In genomic region chrY:20740609-20741008, GRCh38 we compare ENCODE assay signal across 15 cellular contexts. TPM values are rescaled to one million over a fixed set of nuclear protein-coding genes. Genes with fewer than 3 reads are reported as not detected.
A peak's percentile ranks its signal among the peaks of the same experiment; 100 is the strongest.
DNase-seq lines count a peak whose midpoint lies in the region; ATAC-seq and TF ChIP-seq lines count a peak whose summit lies in the region.
"Had no signal": no experiment of that assay in that cellular context is flagged by ENCODE, and none has a peak within 500 bp of the region (broad histone marks: within the 10 kb centered on the region; RNA-seq: fewer than 3 reads in every experiment).

No MANE protein-coding gene starts in this region.

- DNase-seq in GM12864 (ENCODE audit: low read depth) (no peak), OCI-LY7 (ENCODE audit: low spot score) (peak; percentile 41), left ventricle myocardium superior (peak; percentile 50), NCI-H128 (lab: John Stamatoyannopoulos, UW; ENCODE audit: unreplicated experiment) (no peak), immature natural killer cell (no peak), NCI-H2196 treated with DMSO at 0.1 percent for 48 hours (lab: John Stamatoyannopoulos, UW; ENCODE audit: unreplicated experiment) (no peak), mesenteric fat pad (ENCODE audit: low spot score) (no peak)
- DNase-seq: CD8-positive, alpha-beta memory T cell; cerebellar nuclear complex; foreskin keratinocyte; KG1; NCI-H524 had no signal

- BruUV-seq in OCI-LY7 (replicated peaks; lab: Mats Ljungman, UMichigan): no TSS peak

- no peak overlapping the region for H3K27ac ChIP-seq in 22Rv1
- no peak overlapping the region for H3K27ac ChIP-seq in OCI-LY7 (ENCODE audit: low read depth, low read length, poor library complexity, severe bottlenecking)
- H3K27ac ChIP-seq: foreskin keratinocyte had no signal

- no peaks in the 10 kb centered on the region for H3K36me3 ChIP-seq in OCI-LY7 (ENCODE audit: insufficient read depth, low read length)

- peak; percentile 57 for TF ChIP-seq CTCF in 22Rv1 (IDR thresholded peaks at IDR 0.05)
- TF ChIP-seq CTCF in GM12864 (IDR thresholded peaks at IDR 0.05; ENCODE audit: low read depth, low read length, missing control alignments): peak; percentile 79
- TF ChIP-seq CTCF in OCI-LY7 (conservative IDR thresholded peaks at IDR 0.05; ENCODE audit: low read length): peak; percentile 63

- no peak overlapping the region for H3K4me3 ChIP-seq in GM12864 (ENCODE audit: low read depth, low read length)
- no peak overlapping the region for H3K4me3 ChIP-seq in OCI-LY7 (ENCODE audit: low read depth, low read length, poor library complexity, severe bottlenecking)
- H3K4me3 ChIP-seq: GM12878 had no signal

- no peak overlapping the region for H3K27ac Mint-ChIP-seq in immature natural killer cell
- H3K27ac Mint-ChIP-seq: CD8-positive, alpha-beta memory T cell; mesothelial cell of epicardium had no signal

- POLR2A ChIA-PET in OCI-LY7 (lab: Charles Lee): interaction anchor here (0.5 to 0.7 kb wide), 2 partner anchors 57 to 1309 kb away, joined by 4 to 5 read pairs; no protein-coding TSS in a partner anchor

- no peak overlapping the region for H3K4me2 ChIP-seq in OCI-LY7 (ENCODE audit: low read length)

- H3K36me3 Mint-ChIP-seq in immature natural killer cell: no peaks in the 10 kb centered on the region
- H3K36me3 Mint-ChIP-seq: CD8-positive, alpha-beta memory T cell; mesothelial cell of epicardium had no signal

- ATAC-seq in left ventricle myocardium superior: peak; percentile 70
- ATAC-seq: foreskin keratinocyte, GM12878 had no signal

- no peak overlapping the region for H2AFZ ChIP-seq in OCI-LY7 (ENCODE audit: low read length)

- H3K4me3 Mint-ChIP-seq in immature natural killer cell: no peak overlapping the region
- H3K4me3 Mint-ChIP-seq: CD8-positive, alpha-beta memory T cell; mesothelial cell of epicardium had no signal

- no peaks in the 10 kb centered on the region for H4K20me1 ChIP-seq in OCI-LY7 (ENCODE audit: insufficient read depth, low read length)

- H3K4me1 Mint-ChIP-seq in immature natural killer cell: no peaks in the 10 kb centered on the region
- H3K4me1 Mint-ChIP-seq: mesothelial cell of epicardium had no signal

- H3K79me2 ChIP-seq in OCI-LY7 (ENCODE audit: insufficient read depth, low read depth, low read length): no peaks in the 10 kb centered on the region

- no peaks in the 10 kb centered on the region for H3K9me2 ChIP-seq in OCI-LY7 (ENCODE audit: insufficient read depth, low read length)

- intact Hi-C loops in OCI-LY7 (cut with micrococcal nuclease; ENCODE audit: unreplicated experiment) (loop anchor here (5.0 kb wide), 1 partner anchor 183 kb away; no protein-coding TSS in a partner anchor), left ventricle myocardium superior (cut with micrococcal nuclease) (loop anchor here (10.0 kb wide), 1 partner anchor 186 kb away; no protein-coding TSS in a partner anchor)

- H3K9me3 ChIP-seq in OCI-LY7 (ENCODE audit: low read length): no peaks in the 10 kb centered on the region

- no peaks in the 10 kb centered on the region for H3K27me3 Mint-ChIP-seq in immature natural killer cell (ENCODE audit: low read depth in 3 of 3)
- H3K27me3 Mint-ChIP-seq: CD8-positive, alpha-beta memory T cell had no signal

- peaks cover 12% of the 10 kb centered on the region for H3K4me1 ChIP-seq in OCI-LY7 (ENCODE audit: insufficient read depth, low read length, poor library complexity, severe bottlenecking)
- H3K4me1 ChIP-seq: foreskin keratinocyte had no signal

- CTCF ChIA-PET in OCI-LY7 (lab: Charles Lee; ENCODE audit: unreplicated experiment): no interaction called here

- no peaks in the 10 kb centered on the region for H3K9me3 Mint-ChIP-seq in immature natural killer cell
- H3K9me3 Mint-ChIP-seq: CD8-positive, alpha-beta memory T cell; mesothelial cell of epicardium had no signal

RNA-seq across cellular contexts. Expression of gene RPS4Y2, which starts 15.3 kb away (rescaled TPM):
- total RNA-seq in OCI-LY7 (2014; rRNA removed; shearing (Covaris generic)): not detected in 2 replicates
- total RNA-seq in OCI-LY7 (2022): not detected in 2 replicates
- total RNA-seq in left ventricle myocardium superior: not detected
- polyA plus RNA-seq in immature natural killer cell: not detected
- total RNA-seq in mesenteric fat pad: not detected
- total RNA-seq: CD8-positive, alpha-beta memory T cell; foreskin keratinocyte; GM12878; mesothelial cell of epicardium had no signal
- polyA plus RNA-seq: CD8-positive, alpha-beta memory T cell; foreskin keratinocyte; GM12878 had no signal

Comparison
In these comparisons a context has a peak if more than half of its experiments do, and no peak if none do; other contexts are left out.
1. DNase-seq: peak in OCI-LY7 (single experiment) and left ventricle myocardium superior (single experiment); none in GM12864 (single experiment), NCI-H128 (single experiment), immature natural killer cell (0 of 3), NCI-H2196 treated with DMSO at 0.1 percent for 48 hours (single experiment) and mesenteric fat pad (single experiment).
2. Peak in every context shown above with its lines, with median percentiles within 50 percentile points of each other: CTCF ChIP-seq.